ENCODE assay signal across 2 cellular contexts in genomic region chr3:98906230-98906629, GRCh38.
A peak's percentile ranks its signal among the peaks of the same experiment; 100 is the strongest.
TF ChIP-seq lines count a peak whose summit lies in the region.

No MANE protein-coding gene starts in this region.

TF ChIP-seq in endothelial cell of umbilical vein, 7 proteins besides CTCF, POLR2A, EP300 and RAD21:
- TF ChIP-seq FOS (IDR thresholded peaks at IDR 0.05; ENCODE audit: borderline replicate concordance, insufficient read depth, low read length): peak; percentile 45
- TF ChIP-seq JUN (IDR thresholded peaks at IDR 0.05; ENCODE audit: borderline replicate concordance, insufficient read depth, insufficient read length, low read depth): no peak

TF ChIP-seq in WTC11, 78 proteins besides CTCF, POLR2A, EP300 and RAD21:
- TF ChIP-seq ZNF423 (CRISPR knock-in tag; IDR thresholded peaks at IDR 0.05) (no peak), ERG (CRISPR knock-in tag; IDR thresholded peaks at IDR 0.05) (no peak), SMAD4 (CRISPR knock-in tag; IDR thresholded peaks at IDR 0.05) (no peak), ZNF219 (CRISPR knock-in tag; IDR thresholded peaks at IDR 0.05; ENCODE audit: borderline replicate concordance) (no peak), RELA (CRISPR knock-in tag; IDR thresholded peaks at IDR 0.05; ENCODE audit: borderline replicate concordance) (no peak), MYBL2 (CRISPR knock-in tag; IDR thresholded peaks at IDR 0.05) (no peak), ATF1 (CRISPR knock-in tag; IDR thresholded peaks at IDR 0.05) (no peak)
- TF ChIP-seq, protein P1, sequence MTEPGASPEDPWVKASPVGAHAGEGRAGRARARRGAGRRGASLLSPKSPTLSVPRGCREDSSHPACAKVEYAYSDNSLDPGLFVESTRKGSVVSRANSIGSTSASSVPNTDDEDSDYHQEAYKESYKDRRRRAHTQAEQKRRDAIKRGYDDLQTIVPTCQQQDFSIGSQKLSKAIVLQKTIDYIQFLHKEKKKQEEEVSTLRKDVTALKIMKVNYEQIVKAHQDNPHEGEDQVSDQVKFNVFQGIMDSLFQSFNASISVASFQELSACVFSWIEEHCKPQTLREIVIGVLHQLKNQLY (CRISPR knock-in tag; IDR thresholded peaks at IDR 0.05): no peak
- TF ChIP-seq, protein P2, sequence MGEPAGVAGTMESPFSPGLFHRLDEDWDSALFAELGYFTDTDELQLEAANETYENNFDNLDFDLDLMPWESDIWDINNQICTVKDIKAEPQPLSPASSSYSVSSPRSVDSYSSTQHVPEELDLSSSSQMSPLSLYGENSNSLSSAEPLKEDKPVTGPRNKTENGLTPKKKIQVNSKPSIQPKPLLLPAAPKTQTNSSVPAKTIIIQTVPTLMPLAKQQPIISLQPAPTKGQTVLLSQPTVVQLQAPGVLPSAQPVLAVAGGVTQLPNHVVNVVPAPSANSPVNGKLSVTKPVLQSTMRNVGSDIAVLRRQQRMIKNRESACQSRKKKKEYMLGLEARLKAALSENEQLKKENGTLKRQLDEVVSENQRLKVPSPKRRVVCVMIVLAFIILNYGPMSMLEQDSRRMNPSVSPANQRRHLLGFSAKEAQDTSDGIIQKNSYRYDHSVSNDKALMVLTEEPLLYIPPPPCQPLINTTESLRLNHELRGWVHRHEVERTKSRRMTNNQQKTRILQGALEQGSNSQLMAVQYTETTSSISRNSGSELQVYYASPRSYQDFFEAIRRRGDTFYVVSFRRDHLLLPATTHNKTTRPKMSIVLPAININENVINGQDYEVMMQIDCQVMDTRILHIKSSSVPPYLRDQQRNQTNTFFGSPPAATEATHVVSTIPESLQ (CRISPR knock-in tag; IDR thresholded peaks at IDR 0.05): no peak
- TF ChIP-seq, protein P3, sequence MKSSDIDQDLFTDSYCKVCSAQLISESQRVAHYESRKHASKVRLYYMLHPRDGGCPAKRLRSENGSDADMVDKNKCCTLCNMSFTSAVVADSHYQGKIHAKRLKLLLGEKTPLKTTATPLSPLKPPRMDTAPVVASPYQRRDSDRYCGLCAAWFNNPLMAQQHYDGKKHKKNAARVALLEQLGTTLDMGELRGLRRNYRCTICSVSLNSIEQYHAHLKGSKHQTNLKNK (CRISPR knock-in tag; IDR thresholded peaks at IDR 0.05): no peak
- TF ChIP-seq, protein P4, sequence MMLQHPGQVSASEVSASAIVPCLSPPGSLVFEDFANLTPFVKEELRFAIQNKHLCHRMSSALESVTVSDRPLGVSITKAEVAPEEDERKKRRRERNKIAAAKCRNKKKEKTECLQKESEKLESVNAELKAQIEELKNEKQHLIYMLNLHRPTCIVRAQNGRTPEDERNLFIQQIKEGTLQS (CRISPR knock-in tag; conservative IDR thresholded peaks at IDR 0.05): no peak
TF ChIP-seq in WTC11: peak in this region for 0.
